Comparison of ENCODE assay signal across 25 cellular contexts in the genomic region with DNA sequence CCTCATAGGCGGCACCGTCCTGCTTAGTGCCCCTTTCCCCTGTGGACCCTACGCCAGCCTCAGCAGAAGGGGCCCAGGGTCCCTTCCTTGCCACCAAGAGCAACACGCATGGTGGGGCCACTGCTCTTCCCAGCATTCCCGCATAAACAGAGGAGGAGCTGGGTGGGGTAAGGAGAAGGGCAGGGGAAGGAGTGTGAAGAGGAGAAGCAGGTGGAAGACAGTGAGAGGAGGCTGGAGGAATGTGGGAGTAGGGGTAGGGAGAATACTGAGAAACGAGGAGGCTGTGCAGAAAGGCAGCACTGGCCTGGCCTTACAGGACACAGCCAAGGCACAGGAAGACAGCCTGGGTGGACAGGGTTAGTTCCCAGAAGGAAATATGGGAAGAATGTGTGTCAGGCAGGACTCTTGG. TPM values are rescaled to one million over a fixed set of nuclear protein-coding genes. Genes with fewer than 3 reads are reported as not detected.
"Had no signal": no experiment of that assay in that cellular context is flagged by ENCODE, and none has a peak within 500 bp of the region (broad histone marks: within the 10 kb centered on the region; RNA-seq: fewer than 3 reads in every experiment).

No MANE protein-coding gene starts in this region.

- H3K4me1 Mint-ChIP-seq: activated B cell treated with CpG ODN at 0.5 μM for 24 hours; activated CD4-positive, alpha-beta T cell treated with anti-CD3 and anti-CD28 coated beads, Interleukin-2, amount 10 ng/mL, durations not matched to agents 24 days and 14 days; activated naive CD8-positive, alpha-beta T cell treated with anti-CD3 and anti-CD28 coated beads for 36 hours; brain; stimulated activated naive CD8-positive, alpha-beta T cell treated with anti-CD3 and anti-CD28 coated beads, Interleukin-15, amount 100 ng/mL, for 72 hours had no signal

- ATAC-seq: activated CD8-positive, alpha-beta T cell treated with anti-CD3 and anti-CD28 coated beads, Interleukin-2, amount 10 ng/mL, durations not matched to agents 7 days and 5 days; left lung; mucosa of descending colon had no signal

- H3K4me3 Mint-ChIP-seq: activated B cell treated with CpG ODN at 0.5 μM for 24 hours; activated CD4-positive, alpha-beta T cell treated with anti-CD3 and anti-CD28 coated beads, Interleukin-2, amount 10 ng/mL, durations not matched to agents 24 days and 14 days; activated CD8-positive, alpha-beta T cell treated with anti-CD3 and anti-CD28 coated beads, Interleukin-2, amount 10 ng/mL, durations not matched to agents 7 days and 5 days; activated naive CD8-positive, alpha-beta T cell treated with anti-CD3 and anti-CD28 coated beads for 36 hours; brain; stimulated activated naive CD8-positive, alpha-beta T cell treated with anti-CD3 and anti-CD28 coated beads, Interleukin-15, amount 100 ng/mL, for 72 hours had no signal

- DNase-seq: activated B cell treated with CpG ODN at 0.5 μM for 24 hours; activated CD4-positive, alpha-beta T cell treated with anti-CD3 and anti-CD28 coated beads, Interleukin-2, amount 10 ng/mL, durations not matched to agents 24 days and 14 days; activated CD8-positive, alpha-beta memory T cell treated with anti-CD3 and anti-CD28 coated beads, Interleukin-2, amount 50 U/mL, for 4 hours; activated CD8-positive, alpha-beta T cell treated with anti-CD3 and anti-CD28 coated beads, Interleukin-2, amount 10 ng/mL, durations not matched to agents 7 days and 5 days; activated naive CD8-positive, alpha-beta T cell treated with anti-CD3 and anti-CD28 coated beads for 36 hours; central memory CD4-positive, alpha-beta T cell; cortex of kidney; effector CD8-positive, alpha-beta T cell; head of caudate nucleus; left lung; sigmoid colon; spleen; stimulated activated naive CD8-positive, alpha-beta T cell treated with anti-CD3 and anti-CD28 coated beads, Interleukin-15, amount 100 ng/mL, for 72 hours had no signal

- H3K27ac Mint-ChIP-seq: activated B cell treated with CpG ODN at 0.5 μM for 24 hours; activated CD4-positive, alpha-beta T cell treated with anti-CD3 and anti-CD28 coated beads, Interleukin-2, amount 10 ng/mL, durations not matched to agents 24 days and 14 days; activated CD8-positive, alpha-beta T cell treated with anti-CD3 and anti-CD28 coated beads, Interleukin-2, amount 10 ng/mL, durations not matched to agents 7 days and 5 days; activated naive CD8-positive, alpha-beta T cell treated with anti-CD3 and anti-CD28 coated beads for 36 hours; brain had no signal

- FAIRE-seq: frontal cortex, islet of Langerhans, TTC549 had no signal

- H3K27me3 Mint-ChIP-seq: activated B cell treated with CpG ODN at 0.5 μM for 24 hours; activated CD4-positive, alpha-beta T cell treated with anti-CD3 and anti-CD28 coated beads, Interleukin-2, amount 10 ng/mL, durations not matched to agents 24 days and 14 days; activated naive CD8-positive, alpha-beta T cell treated with anti-CD3 and anti-CD28 coated beads for 36 hours; naive thymus-derived CD8-positive, alpha-beta T cell; stimulated activated naive CD8-positive, alpha-beta T cell treated with anti-CD3 and anti-CD28 coated beads, Interleukin-15, amount 100 ng/mL, for 72 hours had no signal

- H3K4me1 ChIP-seq: left lung, sigmoid colon, spleen had no signal

- H3K27ac ChIP-seq: left lung, sigmoid colon, spleen had no signal

- H3K4me3 ChIP-seq: left lung, mucosa of descending colon, sigmoid colon, spleen had no signal

RNA-seq across cellular contexts. Expression of gene DPRX, which starts 49.9 kb away (rescaled TPM):
- total RNA-seq: activated B cell treated with CpG ODN at 0.5 μM for 24 hours; activated CD4-positive, alpha-beta T cell treated with anti-CD3 and anti-CD28 coated beads, Interleukin-2, amount 10 ng/mL, durations not matched to agents 24 days and 14 days; activated CD8-positive, alpha-beta T cell treated with anti-CD3 and anti-CD28 coated beads, Interleukin-2, amount 10 ng/mL, durations not matched to agents 7 days and 5 days; activated naive CD8-positive, alpha-beta T cell treated with anti-CD3 and anti-CD28 coated beads for 36 hours; fibroblast of lung; frontal cortex; left lung; mucosa of descending colon; naive thymus-derived CD8-positive, alpha-beta T cell; omental fat pad; pulmonary artery endothelial cell; sigmoid colon; spleen; T-helper 2 cell treated with Interferon-gamma antibody and Interleukin-4, amounts not matched to agents 100 ng/mL and 5 ng/mL, for 36 hours; temporal lobe; ureter had no signal
- polyA plus RNA-seq: fibroblast of lung; naive thymus-derived CD8-positive, alpha-beta T cell; sigmoid colon; spleen had no signal
